ENCODE assay signal across 20 cellular contexts in genomic region chr10:122646511-122647382, GRCh38. TPM values are rescaled to one million over a fixed set of nuclear protein-coding genes. Genes with fewer than 3 reads are reported as not detected.
A peak's percentile ranks its signal among the peaks of the same experiment; 100 is the strongest.
DNase-seq lines count a peak whose midpoint lies in the region; TF ChIP-seq lines count a peak whose summit lies in the region.
"Had no signal": no experiment of that assay in that cellular context is flagged by ENCODE, and none has a peak within 500 bp of the region (broad histone marks: within the 10 kb centered on the region; RNA-seq: fewer than 3 reads in every experiment).

No MANE protein-coding gene starts in this region.

- in situ Hi-C loops in brain microvascular endothelial cell (cut with HindIII; ENCODE audit: low pct_ligation_motif_present, low sequenced_read_pairs), result no loop called here

- no peak overlapping the region for H3K27ac Mint-ChIP-seq in type B pancreatic cell

- no peaks in the 10 kb centered on the region for H3K9me3 Mint-ChIP-seq in type B pancreatic cell

- H3K36me3 Mint-ChIP-seq in type B pancreatic cell, result no peaks in the 10 kb centered on the region

- H3K27me3 ChIP-seq in brain microvascular endothelial cell (replicated peaks), result no peaks in the 10 kb centered on the region
- H3K27me3 ChIP-seq: Peyer's patch had no signal

- peaks cover 14% of the 10 kb centered on the region for H3K27me3 Mint-ChIP-seq in type B pancreatic cell

- no peak overlapping the region for H3K4me3 Mint-ChIP-seq in type B pancreatic cell

- DNase-seq in DMS 273 (lab: John Stamatoyannopoulos, UW; ENCODE audit: unreplicated experiment) (peak; percentile 3), DMS 273 treated with DMSO at 0.1 percent for 48 hours (lab: John Stamatoyannopoulos, UW) (no peak), LHCN-M2 (ENCODE audit: low read depth) (peak; percentile 65), mesenteric fat pad (ENCODE audit: low spot score) (peak; percentile 62), type B pancreatic cell (ENCODE audit: extremely low spot score, unreplicated experiment) (peak; percentile 55), brain microvascular endothelial cell (no peak), NK-92 (lab: John Stamatoyannopoulos, UW; ENCODE audit: unreplicated experiment) (no peak)
- DNase-seq in activated CD4-positive, alpha-beta T cell treated with anti-CD3 and anti-CD28 coated beads for 4 hours, result no peak
- DNase-seq: C1 segment of cervical spinal cord, DMS153, KBM-7, NCI-H1092 treated with DMSO at 0.1 percent for 48 hours, NCI-H187 treated with DMSO at 0.1 percent for 48 hours, NCI-H2171 treated with DMSO at 0.1 percent for 48 hours, NCI-H510A, NCI-H82, SHP77 had no signal

- TF ChIP-seq CTCF in type B pancreatic cell (conservative IDR thresholded peaks at IDR 0.05) (no peak), brain microvascular endothelial cell (IDR thresholded peaks at IDR 0.05; ENCODE audit: low read depth, low read length, missing control alignments) (no peak)

- H3K36me3 ChIP-seq in brain microvascular endothelial cell (replicated peaks), result no peaks in the 10 kb centered on the region

- H3K4me1 Mint-ChIP-seq in type B pancreatic cell (ENCODE audit: unreplicated experiment), result no peaks in the 10 kb centered on the region

- H3K27ac ChIP-seq in brain microvascular endothelial cell, result no peak overlapping the region
- H3K27ac ChIP-seq: 22Rv1, Peyer's patch had no signal

- no peak overlapping the region for H3K4me3 ChIP-seq in brain microvascular endothelial cell (ENCODE audit: low read depth, low read length)
- H3K4me3 ChIP-seq: Peyer's patch had no signal

RNA-seq across cellular contexts. Expression of gene C10orf120, which starts 52.9 kb away (rescaled TPM):
- total RNA-seq in LHCN-M2 (2014; rRNA removed) (not detected in 2 replicates), mesenteric fat pad (not detected), type B pancreatic cell (ENCODE audit: low replicate concordance) (not detected in 2 replicates)
- polyA plus RNA-seq in LHCN-M2 (2012), result not detected
- total RNA-seq: M059J, Peyer's patch had no signal

Comparison
In these comparisons a context has a peak if more than half of its experiments do, and no peak if none do; other contexts are left out.
1. DNase-seq: peak in DMS 273 (single experiment), LHCN-M2 (single experiment), mesenteric fat pad (single experiment) and type B pancreatic cell (single experiment); none in DMS 273 treated with DMSO at 0.1 percent for 48 hours (single experiment), brain microvascular endothelial cell (single experiment), activated CD4-positive, alpha-beta T cell treated with anti-CD3 and anti-CD28 coated beads for 4 hours (0 of 2) and NK-92 (single experiment).